In the genomic region with DNA sequence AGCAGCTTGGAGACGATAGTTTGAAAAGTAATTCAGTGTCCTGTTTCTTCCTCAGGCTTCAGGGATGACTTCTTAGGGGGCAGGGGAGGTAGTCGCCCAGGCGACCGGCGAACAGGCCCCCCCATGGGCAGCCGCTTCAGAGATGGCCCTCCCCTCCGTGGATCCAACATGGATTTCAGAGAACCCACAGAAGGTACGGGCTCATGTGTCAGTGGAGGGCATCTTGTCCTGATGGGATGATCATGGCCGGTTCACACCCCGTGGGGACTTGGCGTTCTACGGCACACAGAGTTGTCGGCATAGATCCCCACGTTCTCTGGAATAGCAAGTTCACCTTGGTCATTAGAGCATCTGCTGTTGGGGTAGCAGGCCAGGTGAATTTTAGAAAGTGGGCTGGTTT, we compare ENCODE assay signal across 20 cellular contexts. TPM values are rescaled to one million over a fixed set of nuclear protein-coding genes. Genes with fewer than 3 reads are reported as not detected.
DNase-seq lines count a peak whose midpoint lies in the region; ATAC-seq lines count a peak whose summit lies in the region.
"Had no signal": no experiment of that assay in that cellular context is flagged by ENCODE, and none has a peak within 500 bp of the region (broad histone marks: within the 10 kb centered on the region; RNA-seq: fewer than 3 reads in every experiment).

No MANE protein-coding gene starts in this region.

- no peak overlapping the region for H3K4me3 Mint-ChIP-seq in activated T-cell treated with anti-CD3 and anti-CD28 coated beads, Interleukin-2, amount 50 U/mL, for 72 hours
- no peak overlapping the region for H3K4me3 Mint-ChIP-seq in T-cell
- H3K4me3 Mint-ChIP-seq in effector memory CD8-positive, alpha-beta T cell = peak overlapping the region; percentile 29 to 49
- no peak overlapping the region for H3K4me3 Mint-ChIP-seq in stimulated activated memory B cell treated with anti-CD40 and anti-IgM and Interleukin-4, amounts not matched to agents 10 μg/mL and 1 μg/mL and 100 μg/mL, for 72 hours
- H3K4me3 Mint-ChIP-seq: nephron had no signal

- H3K27ac Mint-ChIP-seq in activated T-cell treated with anti-CD3 and anti-CD28 coated beads, Interleukin-2, amount 50 U/mL, for 72 hours = peak overlapping the region; percentile 63
- peak overlapping the region; percentile 59 to 76 for H3K27ac Mint-ChIP-seq in T-cell
- peak overlapping the region; percentile 73 to 80 for H3K27ac Mint-ChIP-seq in effector memory CD8-positive, alpha-beta T cell
- peak overlapping the region; percentile 12 for H3K27ac Mint-ChIP-seq in stimulated activated memory B cell treated with anti-CD40 and anti-IgM and Interleukin-4, amounts not matched to agents 10 μg/mL and 1 μg/mL and 100 μg/mL, for 72 hours
- H3K27ac Mint-ChIP-seq: nephron had no signal

- DNase-seq in activated T-cell treated with anti-CD3 and anti-CD28 coated beads, Interleukin-2, amount 50 U/mL, for 72 hours = no peak
- DNase-seq in activated T-cell treated with anti-CD3 and anti-CD28 coated beads, Interleukin-2, amount 50 U/mL, for 48 hours = no peak
- DNase-seq in T-cell (no peak), SKM-1 treated with dmso at 0.1 percent for 144 hours (lab: John Stamatoyannopoulos, UW; ENCODE audit: unreplicated experiment) (no peak), SW480 (ENCODE audit: low spot score) (no peak)
- DNase-seq in effector memory CD8-positive, alpha-beta T cell = no peak
- DNase-seq: activated CD4-positive, alpha-beta T cell treated with anti-CD3 and anti-CD28 coated beads for 4 hours; DMS 273 treated with DMSO at 0.1 percent for 48 hours; GDM1; lower lobe of right lung; NCI-H1436; NCI-H2171; NCI-H82; SJCRH30; stimulated activated CD4-positive, alpha-beta T cell treated with anti-CD3 and anti-CD28 coated beads, Interleukin-4, amount 100 ng/mL, for 4 hours; transverse colon had no signal

- CTCF ChIA-PET in T-cell (lab: Charles Lee) = interaction anchor here in 1 of 2 donors (0.8 kb wide), 1 partner anchor 11 kb away, joined by 3 read pairs; no protein-coding TSS in a partner anchor

- ATAC-seq in activated T-cell treated with anti-CD3 and anti-CD28 coated beads, Interleukin-2, amount 50 U/mL, for 72 hours (replicated peaks in 1 of 2) = no peak
- no peak for ATAC-seq in T-cell (replicated peaks in 1 of 4)
- no peak for ATAC-seq in effector memory CD8-positive, alpha-beta T cell (replicated peaks)
- no peak for ATAC-seq in stimulated activated memory B cell treated with anti-CD40 and anti-IgM and Interleukin-4, amounts not matched to agents 10 μg/mL and 1 μg/mL and 100 μg/mL, for 72 hours
- ATAC-seq in GM18511 (IDR thresholded peaks at IDR 0.05; ENCODE audit: unreplicated experiment) = no peak
- ATAC-seq: lower lobe of right lung had no signal

- peaks cover 4 to 32% of the 10 kb centered on the region in 2 donors for H3K36me3 Mint-ChIP-seq in activated T-cell treated with anti-CD3 and anti-CD28 coated beads, Interleukin-2, amount 50 U/mL, for 72 hours (ENCODE audit: insufficient read depth in 2 of 2)
- peaks cover 45% of the 10 kb centered on the region for H3K36me3 Mint-ChIP-seq in T-cell
- peaks cover 96% of the 10 kb centered on the region for H3K36me3 Mint-ChIP-seq in effector memory CD8-positive, alpha-beta T cell (ENCODE audit: insufficient read depth)
- peaks cover 46% of the 10 kb centered on the region for H3K36me3 Mint-ChIP-seq in stimulated activated memory B cell treated with anti-CD40 and anti-IgM and Interleukin-4, amounts not matched to agents 10 μg/mL and 1 μg/mL and 100 μg/mL, for 72 hours

- H3K27me3 Mint-ChIP-seq in activated T-cell treated with anti-CD3 and anti-CD28 coated beads, Interleukin-2, amount 50 U/mL, for 72 hours (ENCODE audit: low read depth) = no peaks in the 10 kb centered on the region
- H3K27me3 Mint-ChIP-seq in T-cell = no peaks in the 10 kb centered on the region
- no peaks in the 10 kb centered on the region for H3K27me3 Mint-ChIP-seq in effector memory CD8-positive, alpha-beta T cell
- no peaks in the 10 kb centered on the region for H3K27me3 Mint-ChIP-seq in stimulated activated memory B cell treated with anti-CD40 and anti-IgM and Interleukin-4, amounts not matched to agents 10 μg/mL and 1 μg/mL and 100 μg/mL, for 72 hours

- H3K9me3 Mint-ChIP-seq in activated T-cell treated with anti-CD3 and anti-CD28 coated beads, Interleukin-2, amount 50 U/mL, for 72 hours = no peaks in the 10 kb centered on the region
- H3K9me3 Mint-ChIP-seq in T-cell = no peaks in the 10 kb centered on the region
- H3K9me3 Mint-ChIP-seq in effector memory CD8-positive, alpha-beta T cell = no peaks in the 10 kb centered on the region
- no peaks in the 10 kb centered on the region for H3K9me3 Mint-ChIP-seq in stimulated activated memory B cell treated with anti-CD40 and anti-IgM and Interleukin-4, amounts not matched to agents 10 μg/mL and 1 μg/mL and 100 μg/mL, for 72 hours
- H3K9me3 Mint-ChIP-seq: nephron had no signal

- peaks cover 9% of the 10 kb centered on the region for H3K4me1 Mint-ChIP-seq in activated T-cell treated with anti-CD3 and anti-CD28 coated beads, Interleukin-2, amount 50 U/mL, for 72 hours (ENCODE audit: low read depth)
- H3K4me1 Mint-ChIP-seq in T-cell = peaks cover 8 to 15% (median 10%) of the 10 kb centered on the region in 3 donors
- H3K4me1 Mint-ChIP-seq in effector memory CD8-positive, alpha-beta T cell (ENCODE audit: low read depth in 2 of 2) = peaks cover 3 to 8% of the 10 kb centered on the region in 2 donors
- no peaks in the 10 kb centered on the region for H3K4me1 Mint-ChIP-seq in stimulated activated memory B cell treated with anti-CD40 and anti-IgM and Interleukin-4, amounts not matched to agents 10 μg/mL and 1 μg/mL and 100 μg/mL, for 72 hours
- H3K4me1 Mint-ChIP-seq: nephron had no signal

- POLR2A ChIA-PET in T-cell (lab: Charles Lee) = interaction anchor here in 1 of 2 donors (1.7 kb wide), 1 partner anchor 19 kb away, joined by 8 read pairs; no protein-coding TSS in a partner anchor

RNA-seq across cellular contexts. Expression of gene LAT2, which starts 15.1 kb away (rescaled TPM):
- 1 to 10 TPM; 3.7 to 7.6 TPM for total RNA-seq in activated T-cell treated with anti-CD3 and anti-CD28 coated beads, Interleukin-2, amount 50 U/mL, for 72 hours
- 10 to 100 TPM in 1 of 5 donors, 1 to 10 TPM in 4; 4.1 to 12.3 (median 6.4) TPM for total RNA-seq in T-cell
- total RNA-seq: smooth muscle cell had no signal

RNA-seq across cellular contexts. Expression of gene EIF4H, which starts 20.5 kb away (rescaled TPM):
- 100 to 1,000 TPM; 452 to 457 TPM for total RNA-seq in activated T-cell treated with anti-CD3 and anti-CD28 coated beads, Interleukin-2, amount 50 U/mL, for 72 hours
- total RNA-seq in T-cell = 100 to 1,000 TPM; 174 to 258 (median 186) TPM

RNA-seq across cellular contexts. Expression of gene RFC2, which starts 59.5 kb away (rescaled TPM):
- total RNA-seq in activated T-cell treated with anti-CD3 and anti-CD28 coated beads, Interleukin-2, amount 50 U/mL, for 72 hours = 10 to 100 TPM; 62.9 to 95.3 TPM
- total RNA-seq in T-cell = 10 to 100 TPM; 13.3 to 17.6 (median 14.8) TPM

Comparison
In these comparisons a context has a peak if more than half of its experiments do, and no peak if none do; other contexts are left out.
1. H3K27ac Mint-ChIP-seq: peak in every context shown above with its lines; median percentile 76 in effector memory CD8-positive, alpha-beta T cell; 68 in T-cell; 63 in activated T-cell treated with anti-CD3 and anti-CD28 coated beads, Interleukin-2, amount 50 U/mL, for 72 hours; 12 in stimulated activated memory B cell treated with anti-CD40 and anti-IgM and Interleukin-4, amounts not matched to agents 10 μg/mL and 1 μg/mL and 100 μg/mL, for 72 hours.
2. H3K4me3 Mint-ChIP-seq: peak in effector memory CD8-positive, alpha-beta T cell (2 of 2); none in activated T-cell treated with anti-CD3 and anti-CD28 coated beads, Interleukin-2, amount 50 U/mL, for 72 hours (0 of 2), T-cell (0 of 3) and stimulated activated memory B cell treated with anti-CD40 and anti-IgM and Interleukin-4, amounts not matched to agents 10 μg/mL and 1 μg/mL and 100 μg/mL, for 72 hours (single experiment).